Comparison of ENCODE assay signal across 1 cellular context in genomic region chr7:39187130-39187529, GRCh38.
TF ChIP-seq lines count a peak whose summit lies in the region.

No MANE protein-coding gene starts in this region.

TF ChIP-seq in GM23338, 12 proteins besides CTCF, POLR2A, EP300 and RAD21 (continued from another document):
- no peak for TF ChIP-seq ZNF462 (CRISPR knock-in tag; IDR thresholded peaks at IDR 0.05)
- TF ChIP-seq POLR2AphosphoS5 (IDR thresholded peaks at IDR 0.05; ENCODE audit: low read depth) = no peak
- no peak for TF ChIP-seq NANOG (IDR thresholded peaks at IDR 0.05; ENCODE audit: borderline replicate concordance)
- no peak for TF ChIP-seq EZH2 (IDR thresholded peaks at IDR 0.05; ENCODE audit: low read depth, unreplicated experiment)
- no peak for TF ChIP-seq ZNF331 (CRISPR knock-in tag; IDR thresholded peaks at IDR 0.05; ENCODE audit: low read depth)
- no peak for TF ChIP-seq ETS1 (IDR thresholded peaks at IDR 0.05)
- no peak for TF ChIP-seq STAT1 (IDR thresholded peaks at IDR 0.05; ENCODE audit: unreplicated experiment)
- no peak for TF ChIP-seq JUNB (IDR thresholded peaks at IDR 0.05; ENCODE audit: unreplicated experiment)
